ENCODE assay signal across 8 cellular contexts in the genomic region with DNA sequence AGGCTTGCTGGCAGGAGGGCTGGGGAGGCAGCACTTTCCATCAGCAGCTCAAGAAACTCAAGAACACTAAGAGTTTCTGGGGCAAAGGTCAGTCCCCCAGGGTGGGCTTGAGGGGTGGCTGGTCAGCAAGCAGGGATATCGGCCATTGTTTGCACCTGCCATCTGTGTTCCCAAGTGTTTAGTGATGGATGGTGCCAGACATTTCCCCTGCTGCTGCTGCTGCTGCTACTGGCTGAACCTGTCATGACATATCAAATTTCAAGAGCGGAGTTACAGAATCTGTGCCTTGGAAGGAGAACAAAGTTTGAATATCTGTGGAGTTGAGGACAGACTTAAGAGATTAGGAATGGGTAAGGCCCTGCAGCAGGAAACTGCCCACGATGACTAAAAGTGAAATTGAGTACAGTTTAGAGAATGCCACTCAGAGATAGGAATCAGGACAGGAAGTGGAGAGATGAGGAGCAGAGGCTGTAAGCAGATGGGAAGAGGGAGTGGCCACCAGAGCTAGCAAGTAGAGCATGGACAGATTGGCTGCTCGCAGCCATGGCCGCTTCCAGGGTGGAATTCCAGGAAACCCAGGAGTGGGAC. TPM values are rescaled to one million over a fixed set of nuclear protein-coding genes. Genes with fewer than 3 reads are reported as not detected.
DNase-seq lines count a peak whose midpoint lies in the region; ATAC-seq, FAIRE-seq and TF ChIP-seq lines count a peak whose summit lies in the region.
"Had no signal": no experiment of that assay in that cellular context is flagged by ENCODE, and none has a peak within 500 bp of the region (broad histone marks: within the 10 kb centered on the region; RNA-seq: fewer than 3 reads in every experiment).

No MANE protein-coding gene starts in this region.

- no peaks in the 10 kb centered on the region for H3K27me3 ChIP-seq in psoas muscle (ENCODE audit: insufficient read depth in 3 of 3, low read length in 2 of 3)
- H3K27me3 ChIP-seq in CD4-positive, alpha-beta memory T cell (ENCODE audit: insufficient read depth, low read length) = no peaks in the 10 kb centered on the region

- no peaks in the 10 kb centered on the region for H3K36me3 ChIP-seq in psoas muscle (ENCODE audit: insufficient read depth in 1 of 2, low read depth in 1 of 2)
- no peaks in the 10 kb centered on the region for H3K36me3 ChIP-seq in CD4-positive, alpha-beta memory T cell (ENCODE audit: insufficient read depth, low read length)

- H3K4me3 ChIP-seq in choroid plexus epithelial cell (ENCODE audit: low read depth, low read length) (no peak overlapping the region), psoas muscle (no peak overlapping the region)
- no peak overlapping the region for H3K4me3 ChIP-seq in CD4-positive, alpha-beta memory T cell (ENCODE audit: low read length in 2 of 2)

- no peaks in the 10 kb centered on the region for H3K36me3 Mint-ChIP-seq in CD4-positive, alpha-beta memory T cell
- H3K36me3 Mint-ChIP-seq in stimulated activated effector memory CD8-positive, alpha-beta T cell treated with anti-CD3 and anti-CD28 coated beads, Interleukin-12 subunit alpha, Interleukin-12 subunit beta, amount 100 ng/mL, for 72 hours = no peaks in the 10 kb centered on the region

- peak; percentile 79 to 85 (median 80) for ATAC-seq in psoas muscle
- no peak for ATAC-seq in stimulated activated effector memory CD8-positive, alpha-beta T cell treated with anti-CD3 and anti-CD28 coated beads, Interleukin-12 subunit alpha, Interleukin-12 subunit beta, amount 100 ng/mL, for 72 hours

- TF ChIP-seq POLR2A in H54 (IDR thresholded peaks at IDR 0.05; ENCODE audit: low read depth, low read length) = no peak

- POLR2A ChIA-PET in CD4-positive, alpha-beta memory T cell (lab: Charles Lee; ENCODE audit: partially characterized antibody) = no interaction called here

- H3K27ac Mint-ChIP-seq in CD4-positive, alpha-beta memory T cell = no peak overlapping the region
- no peak overlapping the region for H3K27ac Mint-ChIP-seq in stimulated activated effector memory CD8-positive, alpha-beta T cell treated with anti-CD3 and anti-CD28 coated beads, Interleukin-12 subunit alpha, Interleukin-12 subunit beta, amount 100 ng/mL, for 72 hours

- H3K9me3 ChIP-seq in psoas muscle = no peaks in the 10 kb centered on the region
- H3K9me3 ChIP-seq in CD4-positive, alpha-beta memory T cell (ENCODE audit: control insufficient read depth in 1 of 2, low read length in 2 of 2) = no peaks in the 10 kb centered on the region

- peak; percentile 95 for FAIRE-seq in H54 (lab: Jason Lieb, UNC)

- CTCF ChIA-PET in CD4-positive, alpha-beta memory T cell (lab: Charles Lee; ENCODE audit: partially characterized antibody) = no interaction called here

- no peaks in the 10 kb centered on the region for H3K4me1 ChIP-seq in psoas muscle
- H3K4me1 ChIP-seq in CD4-positive, alpha-beta memory T cell (ENCODE audit: insufficient read depth, low read length) = no peaks in the 10 kb centered on the region

- H3K9me3 Mint-ChIP-seq in CD4-positive, alpha-beta memory T cell = no peaks in the 10 kb centered on the region
- no peaks in the 10 kb centered on the region for H3K9me3 Mint-ChIP-seq in stimulated activated effector memory CD8-positive, alpha-beta T cell treated with anti-CD3 and anti-CD28 coated beads, Interleukin-12 subunit alpha, Interleukin-12 subunit beta, amount 100 ng/mL, for 72 hours

- peak overlapping the region; percentile 47 for H3K27ac ChIP-seq in psoas muscle
- H3K27ac ChIP-seq in CD4-positive, alpha-beta memory T cell (ENCODE audit: low read depth, low read length) = no peak overlapping the region

- intact Hi-C loops in psoas muscle (cut with DNase I) = no loop called here
- intact Hi-C loops in CD4-positive, alpha-beta memory T cell (cut with micrococcal nuclease) = no loop called here

- 12 to 27% (median 13%) methylated on average over 5 of the region's 5 CpGs for WGBS in psoas muscle, 3 donors

- TF ChIP-seq CTCF in choroid plexus epithelial cell (conservative IDR thresholded peaks at IDR 0.05; ENCODE audit: low read depth, low read length) (no peak), psoas muscle (IDR thresholded peaks at IDR 0.05) (no peak)

- H3K4me3 Mint-ChIP-seq in CD4-positive, alpha-beta memory T cell = no peak overlapping the region
- no peak overlapping the region for H3K4me3 Mint-ChIP-seq in stimulated activated effector memory CD8-positive, alpha-beta T cell treated with anti-CD3 and anti-CD28 coated beads, Interleukin-12 subunit alpha, Interleukin-12 subunit beta, amount 100 ng/mL, for 72 hours

- peaks cover 0 to 4% (median 2%) of the 10 kb centered on the region in 4 donors for H3K4me1 Mint-ChIP-seq in CD4-positive, alpha-beta memory T cell
- H3K4me1 Mint-ChIP-seq in stimulated activated effector memory CD8-positive, alpha-beta T cell treated with anti-CD3 and anti-CD28 coated beads, Interleukin-12 subunit alpha, Interleukin-12 subunit beta, amount 100 ng/mL, for 72 hours = peaks cover 5% of the 10 kb centered on the region

- peak; percentile 54 for DNase-seq in H54 (ENCODE audit: insufficient read length, low spot score)
- DNase-seq in NCI-H510A (lab: John Stamatoyannopoulos, UW) = peak; percentile 64
- peak; percentile 58 for DNase-seq in choroid plexus epithelial cell (ENCODE audit: low read depth)
- DNase-seq in psoas muscle = no peak
- DNase-seq in CD4-positive, alpha-beta memory T cell = no peak
- DNase-seq in stimulated activated effector memory CD8-positive, alpha-beta T cell treated with anti-CD3 and anti-CD28 coated beads, Interleukin-12 subunit alpha, Interleukin-12 subunit beta, amount 100 ng/mL, for 72 hours (ENCODE audit: low spot score in 2 of 2) = no peak
- no peak for DNase-seq in germinal center (ENCODE audit: low spot score)
- DNase-seq: NCI-H1436 treated with DMSO at 0.1 percent for 48 hours had no signal

- H3K27me3 Mint-ChIP-seq in CD4-positive, alpha-beta memory T cell = peaks cover 3 to 8% of the 10 kb centered on the region in 2 donors

RNA-seq across cellular contexts. Expression of a gene that starts 39.2 kb away (rescaled TPM):
- 100 to 1,000 TPM in 3 of 4 donors, 10 to 100 TPM in 1; 89.6 to 359 (median 280) TPM for total RNA-seq in psoas muscle
- 100 to 1,000 TPM in 1 of 3 donors, 10 to 100 TPM in 2; 38.5 to 111 (median 59.1) TPM for polyA plus RNA-seq in psoas muscle
- total RNA-seq in CD4-positive, alpha-beta memory T cell = not detected
- not detected for polyA plus RNA-seq in CD4-positive, alpha-beta memory T cell

Comparison
In these comparisons a context has a peak if more than half of its experiments do, and no peak if none do; other contexts are left out.
1. DNase-seq: peak in H54 (single experiment), NCI-H510A (single experiment) and choroid plexus epithelial cell (single experiment); none in psoas muscle (0 of 2), CD4-positive, alpha-beta memory T cell (0 of 5), stimulated activated effector memory CD8-positive, alpha-beta T cell treated with anti-CD3 and anti-CD28 coated beads, Interleukin-12 subunit alpha, Interleukin-12 subunit beta, amount 100 ng/mL, for 72 hours (0 of 2) and germinal center (single experiment).
2. RNA of a gene that starts 39.2 kb away (total RNA-seq): 89.6 to 359 TPM in psoas muscle; not detected in CD4-positive, alpha-beta memory T cell; every median in the first group is over 10 times any median in the second.